8 cellular contexts compared by ENCODE assay signal in genomic region chr11:776459-777287, GRCh38. TPM values are rescaled to one million over a fixed set of nuclear protein-coding genes. Genes with fewer than 3 reads are reported as not detected.
DNase-seq lines count a peak whose midpoint lies in the region; ATAC-seq and TF ChIP-seq lines count a peak whose summit lies in the region.

No MANE protein-coding gene starts in this region.

- H3K9ac ChIP-seq in ES-I3 (ENCODE audit: low read depth, low read length): peak overlapping the region; percentile 86

- peak overlapping the region; percentile 75 for H3K27ac ChIP-seq in neutrophil

- H3K27ac Mint-ChIP-seq in activated B cell treated with CpG ODN at 0.5 μM for 24 hours: peak overlapping the region; percentile 56

- peaks cover 3% of the 10 kb centered on the region for H3K36me3 ChIP-seq in ES-I3 (ENCODE audit: insufficient read depth, low read length)
- H3K36me3 ChIP-seq in neutrophil: peaks cover 4% of the 10 kb centered on the region

- intact Hi-C loops in activated B cell treated with CpG ODN at 0.5 μM for 24 hours (cut with micrococcal nuclease): loop anchor here (1.0 to 2.0 kb wide), 4 partner anchors 11 to 66 kb away; partner anchors contain the start of genes POLR2L, TALDO1 and TSPAN4

- H3K27me3 ChIP-seq in neutrophil: no peaks in the 10 kb centered on the region

- DNase-seq in GM20000 (ENCODE audit: low spot score): no peak
- no peak for DNase-seq in activated B cell treated with CpG ODN at 0.5 μM for 24 hours
- DNase-seq in fibroblast of the aortic adventitia (ENCODE audit: low read depth): no peak
- no peak for DNase-seq in NCI-H2171 (lab: John Stamatoyannopoulos, UW)
- no peak for DNase-seq in DMS79 (lab: John Stamatoyannopoulos, UW)

- POLR2A ChIA-PET in activated B cell treated with CpG ODN at 0.5 μM for 24 hours (lab: Charles Lee): interaction anchor here (0.5 to 2.7 kb wide), 10 partner anchors 18 to 448 kb away, joined by 3 to 23 read pairs (median 4); partner anchors contain the start of genes IRF7, RPLP2, SLC25A22 and TALDO1

- no peaks in the 10 kb centered on the region for H3K9me3 Mint-ChIP-seq in activated B cell treated with CpG ODN at 0.5 μM for 24 hours

- H3K4me3 ChIP-seq in fibroblast of the aortic adventitia (ENCODE audit: low read depth, low read length) (peak overlapping the region; percentile 85), neutrophil (ENCODE audit: low read depth in 1 of 2, low read length in 1 of 2) (peak overlapping the region; percentile 68 to 95)

- no peaks in the 10 kb centered on the region for H3K27me3 Mint-ChIP-seq in activated B cell treated with CpG ODN at 0.5 μM for 24 hours

- TF ChIP-seq CTCF in GM20000 (IDR thresholded peaks at IDR 0.05; ENCODE audit: extremely low read depth, missing control alignments) (peak; percentile 1), activated B cell treated with CpG ODN at 0.5 μM for 24 hours (IDR thresholded peaks at IDR 0.05) (no peak), fibroblast of the aortic adventitia (IDR thresholded peaks at IDR 0.05; ENCODE audit: insufficient read depth, low read length) (no peak), neutrophil (IDR thresholded peaks at IDR 0.05) (no peak)

- H3K4me3 Mint-ChIP-seq in activated B cell treated with CpG ODN at 0.5 μM for 24 hours: peak overlapping the region; percentile 80

- H3K9me3 ChIP-seq in ES-I3 (ENCODE audit: control insufficient read depth, insufficient read depth, low read length): no peaks in the 10 kb centered on the region
- H3K9me3 ChIP-seq in neutrophil: no peaks in the 10 kb centered on the region

- H3K4me1 Mint-ChIP-seq in activated B cell treated with CpG ODN at 0.5 μM for 24 hours: peaks cover 16% of the 10 kb centered on the region

- CTCF ChIA-PET in activated B cell treated with CpG ODN at 0.5 μM for 24 hours (lab: Charles Lee): no interaction called here

- H3K36me3 Mint-ChIP-seq in activated B cell treated with CpG ODN at 0.5 μM for 24 hours (ENCODE audit: low read depth): peaks cover 5% of the 10 kb centered on the region

- peaks cover 5% of the 10 kb centered on the region; the same call in 1 of the 2 replicates for H3K4me1 ChIP-seq in ES-I3 (ENCODE audit: insufficient read depth, low read length)
- H3K4me1 ChIP-seq in neutrophil (ENCODE audit: control insufficient read depth in 1 of 2, insufficient read depth in 1 of 2, low read depth in 1 of 2, low read length in 1 of 2): peaks cover 20 to 21% of the 10 kb centered on the region in 2 experiments

- ATAC-seq in HG03571 (IDR thresholded peaks at IDR 0.05; ENCODE audit: unreplicated experiment) (peak; percentile 20), activated B cell treated with CpG ODN at 0.5 μM for 24 hours (ENCODE audit: low read depth) (peak; percentile 51)

RNA-seq across cellular contexts. Expression of gene GATD1, which starts 0.6 kb away (rescaled TPM):
- total RNA-seq in activated B cell treated with CpG ODN at 0.5 μM for 24 hours (60.3 and 63.3 TPM in 2 replicates), fibroblast of the aortic adventitia (ENCODE audit: low replicate concordance) (40.6 and 53.4 TPM in 2 replicates)

RNA-seq across cellular contexts. Expression of gene CEND1, which starts 13.2 kb away (rescaled TPM):
- total RNA-seq in activated B cell treated with CpG ODN at 0.5 μM for 24 hours (0.27 and 0.34 TPM in 2 replicates), fibroblast of the aortic adventitia (ENCODE audit: low replicate concordance) (0.65 and 1.2 TPM in 2 replicates)

RNA-seq across cellular contexts. Expression of gene SLC25A22, which starts 21.4 kb away (rescaled TPM):
- total RNA-seq in activated B cell treated with CpG ODN at 0.5 μM for 24 hours: 30.1 and 35.4 TPM in 2 replicates
- 16.7 and 17.6 TPM in 2 replicates for total RNA-seq in fibroblast of the aortic adventitia (ENCODE audit: low replicate concordance)

RNA-seq across cellular contexts. Expression of gene PIDD1, which starts 28.4 kb away (rescaled TPM):
- total RNA-seq in activated B cell treated with CpG ODN at 0.5 μM for 24 hours (21.3 and 25.6 TPM in 2 replicates), fibroblast of the aortic adventitia (ENCODE audit: low replicate concordance) (6.3 and 8.8 TPM in 2 replicates)

RNA-seq across cellular contexts. Expression of gene TALDO1, which starts 29.4 kb away (rescaled TPM):
- 194 and 244 TPM in 2 replicates for total RNA-seq in activated B cell treated with CpG ODN at 0.5 μM for 24 hours
- total RNA-seq in fibroblast of the aortic adventitia (ENCODE audit: low replicate concordance): 123 and 146 TPM in 2 replicates
